ENCODE assay signal across 6 cellular contexts in the genomic region with DNA sequence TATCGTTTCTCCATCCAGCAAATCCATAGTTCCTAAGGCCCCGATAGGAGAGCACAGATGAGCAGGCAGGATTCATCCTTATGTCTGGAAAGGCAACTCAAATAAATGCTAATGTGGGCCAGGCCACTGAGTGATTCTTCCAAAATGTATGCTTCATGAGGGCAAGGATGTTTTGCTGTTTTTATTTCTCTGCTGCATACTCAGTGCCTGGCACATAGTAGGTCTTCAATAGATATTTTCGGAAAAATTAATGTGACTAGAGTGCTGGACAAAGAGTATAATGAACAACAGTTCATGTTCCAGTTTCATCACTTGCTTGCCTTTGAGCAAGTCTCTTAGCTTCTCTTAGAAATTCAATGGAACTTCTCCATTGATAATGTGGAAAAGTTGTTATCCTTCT.
"Had no signal": no experiment of that assay in that cellular context is flagged by ENCODE, and none has a peak within 500 bp of the region (broad histone marks: within the 10 kb centered on the region; RNA-seq: fewer than 3 reads in every experiment).

No MANE protein-coding gene starts in this region.

- H3K4me2 ChIP-seq: KMS-11 had no signal

- H3K9ac ChIP-seq: KMS-11 had no signal

- FAIRE-seq: HTR-8/SVneo had no signal

- H3K27ac ChIP-seq: HL-60, KMS-11 had no signal

- DNase-seq: IMR-90, KBM-7, KG1 had no signal
